Comparison of ENCODE assay signal across 30 cellular contexts in genomic region chr7:80774843-80775242, GRCh38.
"Had no signal": no experiment of that assay in that cellular context is flagged by ENCODE, and none has a peak within 500 bp of the region (broad histone marks: within the 10 kb centered on the region; RNA-seq: fewer than 3 reads in every experiment).

No MANE protein-coding gene starts in this region.

- H3K36me3 ChIP-seq: adrenal gland, cardiac muscle cell, spleen, thoracic aorta had no signal

- H3K4me1 ChIP-seq: adrenal gland, body of pancreas, parathyroid adenoma had no signal

- H3K9me3 Mint-ChIP-seq: activated naive CD4-positive, alpha-beta T cell treated with anti-CD3 and anti-CD28 coated beads for 36 hours; activated naive CD8-positive, alpha-beta T cell treated with anti-CD3 and anti-CD28 coated beads for 36 hours; activated T-helper 1 cell treated with anti-CD3 and anti-CD28 coated beads, Interleukin-12 subunit alpha, Interleukin-12 subunit beta, Interleukin-2, Interleukin-4 antibody, amounts not matched to agents 30 ng/mL and 10 ng/mL and 1 ng/mL, durations not matched to agents 14 hours and 24 hours and 36 hours; neural crest cell; T-helper 1 cell treated with Interleukin-12 subunit alpha and Interleukin-12 subunit beta and Interleukin-4 antibody, amounts not matched to agents 30 μg/mL and 1 μg/mL, for 36 hours; type B pancreatic cell had no signal

- H3K27ac Mint-ChIP-seq: activated naive CD4-positive, alpha-beta T cell treated with anti-CD3 and anti-CD28 coated beads for 36 hours; activated naive CD8-positive, alpha-beta T cell treated with anti-CD3 and anti-CD28 coated beads for 36 hours; activated T-helper 1 cell treated with anti-CD3 and anti-CD28 coated beads, Interleukin-12 subunit alpha, Interleukin-12 subunit beta, Interleukin-2, Interleukin-4 antibody, amounts not matched to agents 30 ng/mL and 10 ng/mL and 1 ng/mL, durations not matched to agents 14 hours and 24 hours and 36 hours; naive thymus-derived CD4-positive, alpha-beta T cell; T-helper 1 cell treated with Interleukin-12 subunit alpha and Interleukin-12 subunit beta and Interleukin-4 antibody, amounts not matched to agents 30 μg/mL and 1 μg/mL, for 36 hours had no signal

- H3K27me3 Mint-ChIP-seq: activated naive CD8-positive, alpha-beta T cell treated with anti-CD3 and anti-CD28 coated beads for 36 hours; naive thymus-derived CD4-positive, alpha-beta T cell; type B pancreatic cell had no signal

- H3K9me3 ChIP-seq: adrenal gland, body of pancreas, thoracic aorta had no signal

- FAIRE-seq: endothelial cell of umbilical vein, TTC549 had no signal

- H3K79me2 ChIP-seq: parathyroid adenoma had no signal

- H3K27ac ChIP-seq: adrenal gland, body of pancreas, foreskin keratinocyte, parathyroid adenoma, spleen, thoracic aorta had no signal

- H3K36me3 Mint-ChIP-seq: activated naive CD8-positive, alpha-beta T cell treated with anti-CD3 and anti-CD28 coated beads for 36 hours; naive thymus-derived CD4-positive, alpha-beta T cell had no signal

- H3K27me3 ChIP-seq: adrenal gland, body of pancreas, cardiac muscle cell, foreskin keratinocyte, spleen had no signal

- H3K9ac ChIP-seq: parathyroid adenoma had no signal

- H2AFZ ChIP-seq: parathyroid adenoma had no signal

- ATAC-seq: body of pancreas; esophagus mucosa; naive thymus-derived CD4-positive, alpha-beta T cell; right cardiac atrium had no signal

- DNase-seq: activated CD4-positive, alpha-beta T cell treated with anti-CD3 and anti-CD28 coated beads for 4 hours; activated CD4-positive, alpha-beta T cell treated with anti-CD3 and anti-CD28 coated beads, Interleukin-2, amount 50 U/mL, for 4 hours; activated CD8-positive, alpha-beta memory T cell treated with anti-CD3 and anti-CD28 coated beads for 24 hours; activated effector memory CD4-positive, alpha-beta T cell treated with anti-CD3 and anti-CD28 coated beads, Interleukin-2, amount 50 U/mL, for 16 hours; activated naive CD4-positive, alpha-beta T cell treated with anti-CD3 and anti-CD28 coated beads for 36 hours; activated naive CD8-positive, alpha-beta T cell treated with anti-CD3 and anti-CD28 coated beads for 36 hours; activated T-cell treated with anti-CD3 and anti-CD28 coated beads, Interleukin-2, amount 50 U/mL, for 1 hour; adrenal gland; aorta; body of pancreas; cerebellar nuclear complex; midbrain; naive thymus-derived CD4-positive, alpha-beta T cell; occipital lobe; right cardiac atrium; spleen; stimulated activated naive CD4-positive, alpha-beta T cell treated with Interleukin-2 at 50 U/mL for 16 hours; SW 1271; T-helper 9 cell had no signal

- H3K4me1 Mint-ChIP-seq: activated naive CD8-positive, alpha-beta T cell treated with anti-CD3 and anti-CD28 coated beads for 36 hours had no signal

- H3K4me3 ChIP-seq: adrenal gland, body of pancreas, cardiac muscle cell, spleen, thoracic aorta had no signal

- H3K4me3 Mint-ChIP-seq: activated naive CD4-positive, alpha-beta T cell treated with anti-CD3 and anti-CD28 coated beads for 36 hours; activated naive CD8-positive, alpha-beta T cell treated with anti-CD3 and anti-CD28 coated beads for 36 hours; activated T-helper 1 cell treated with anti-CD3 and anti-CD28 coated beads, Interleukin-12 subunit alpha, Interleukin-12 subunit beta, Interleukin-2, Interleukin-4 antibody, amounts not matched to agents 30 ng/mL and 10 ng/mL and 1 ng/mL, durations not matched to agents 14 hours and 24 hours and 36 hours; naive thymus-derived CD4-positive, alpha-beta T cell; neural crest cell; T-helper 1 cell treated with Interleukin-12 subunit alpha and Interleukin-12 subunit beta and Interleukin-4 antibody, amounts not matched to agents 30 μg/mL and 1 μg/mL, for 36 hours had no signal
